Comparison of ENCODE assay signal across 19 cellular contexts in genomic region chr10:110101464-110102144, GRCh38.
DNase-seq lines count a peak whose midpoint lies in the region; ATAC-seq and TF ChIP-seq lines count a peak whose summit lies in the region.
"Had no signal": no experiment of that assay in that cellular context is flagged by ENCODE, and none has a peak within 500 bp of the region (broad histone marks: within the 10 kb centered on the region; RNA-seq: fewer than 3 reads in every experiment).

No MANE protein-coding gene starts in this region.

- POLR2A ChIA-PET in MCF 10A (lab: Yijun Ruan, JAX) = no interaction called here

- H3K27me3 ChIP-seq in mammary epithelial cell (ENCODE audit: insufficient read depth, low read length) = no peaks in the 10 kb centered on the region
- H3K27me3 ChIP-seq: heart right ventricle, MG63, tibial artery had no signal

- dilution Hi-C loops in mammary epithelial cell (cut with HindIII; ENCODE audit: low sequenced_read_pairs) = no loop called here

- H3K4me1 ChIP-seq in mammary epithelial cell (ENCODE audit: insufficient read depth, low read length) = no peaks in the 10 kb centered on the region

- H3K9me3 Mint-ChIP-seq in MCF 10A (ENCODE audit: unreplicated experiment) = no peaks in the 10 kb centered on the region
- H3K9me3 Mint-ChIP-seq: naive B cell had no signal

- WGBS in mammary epithelial cell (ENCODE audit: low coverage, missing lambda C conversion rate) = 72% methylated on average over 2 of the region's 2 CpGs

- H3K27ac ChIP-seq in mammary epithelial cell (ENCODE audit: insufficient read depth, low read depth, low read length) = no peak overlapping the region
- H3K27ac ChIP-seq: heart right ventricle, tibial artery had no signal

- no peaks in the 10 kb centered on the region for H3K27me3 Mint-ChIP-seq in MCF 10A (ENCODE audit: insufficient read depth, unreplicated experiment)
- H3K27me3 Mint-ChIP-seq: naive B cell had no signal

- H3K27ac Mint-ChIP-seq in MCF 10A (ENCODE audit: low read depth, unreplicated experiment) = no peak overlapping the region

- no peak for TF ChIP-seq CTCF in mammary epithelial cell (conservative IDR thresholded peaks at IDR 0.05 in 1 of 2, IDR thresholded peaks at IDR 0.05 in 1 of 2; ENCODE audit: extremely low read depth in 1 of 2, insufficient read depth in 1 of 2, low read depth in 1 of 2, low read length in 2 of 2)
- no peak for TF ChIP-seq CTCF in MCF 10A (IDR thresholded peaks at IDR 0.05; ENCODE audit: unreplicated experiment)
- no peak for TF ChIP-seq CTCF in choroid plexus epithelial cell (conservative IDR thresholded peaks at IDR 0.05; ENCODE audit: low read depth, low read length)

- in situ Hi-C loops in mammary epithelial cell (cut with MboI; ENCODE audit: low sequenced_read_pairs in 2 of 2) = no loop called here

- H3K4me3 ChIP-seq in mammary epithelial cell (replicated peaks in 1 of 3; ENCODE audit: insufficient read depth in 1 of 3, low read depth in 2 of 3, low read length in 3 of 3) (no peak overlapping the region), choroid plexus epithelial cell (ENCODE audit: low read depth, low read length) (no peak overlapping the region)
- H3K4me3 ChIP-seq: heart right ventricle, MG63, tibial artery had no signal

- ATAC-seq in HG03457 (IDR thresholded peaks at IDR 0.05; ENCODE audit: unreplicated experiment) (peak; percentile 70), GM21528 (IDR thresholded peaks at IDR 0.05; ENCODE audit: low FRiP score, unreplicated experiment) (no peak), GM18909 (IDR thresholded peaks at IDR 0.05; ENCODE audit: poor library complexity, unreplicated experiment) (no peak), GM19328 (IDR thresholded peaks at IDR 0.05; ENCODE audit: unreplicated experiment) (no peak)
- ATAC-seq: esophagus mucosa, heart right ventricle, left colon had no signal

- no peak overlapping the region for H3K4me3 Mint-ChIP-seq in MCF 10A (ENCODE audit: unreplicated experiment)
- H3K4me3 Mint-ChIP-seq: naive B cell had no signal

- no peak overlapping the region for H2AFZ ChIP-seq in mammary epithelial cell (ENCODE audit: low read depth, low read length)

- BruUV-seq in mammary epithelial cell (replicated peaks; lab: Mats Ljungman, UMichigan) = no TSS peak
- BruUV-seq in MCF 10A (replicated peaks; lab: Mats Ljungman, UMichigan) = no TSS peak

- CTCF ChIA-PET in mammary epithelial cell (lab: Charles Lee; ENCODE audit: low non-redundant PET) = no interaction called here
- CTCF ChIA-PET in MCF 10A (lab: Yijun Ruan, JAX) = no interaction called here

- H3K36me3 ChIP-seq in mammary epithelial cell (ENCODE audit: insufficient read depth, low read length) = peaks cover 2% of the 10 kb centered on the region
- H3K36me3 ChIP-seq: MG63 had no signal

- intact Hi-C loops in mammary epithelial cell (cut with micrococcal nuclease) (loop anchor here (5.0 kb wide), 1 partner anchor 94 kb away; the partner anchor contains the start of gene ADD3), MCF 10A (cut with micrococcal nuclease) (no loop called here)

- DNase-seq in mammary epithelial cell (peak; percentile 14), MCF 10A (ENCODE audit: unreplicated experiment) (no peak), choroid plexus epithelial cell (ENCODE audit: low read depth) (peak; percentile 12), GDM1 (lab: John Stamatoyannopoulos, UW) (no peak)
- DNase-seq: anterior cingulate cortex, DMS79 treated with DMSO at 0.1 percent for 48 hours, heart right ventricle, left colon, MG63, naive B cell, NCI-H2081 treated with DMSO at 0.1 percent for 48 hours, NCI-H774, retina, tibial artery had no signal

- no peak overlapping the region for H3K4me2 ChIP-seq in mammary epithelial cell (ENCODE audit: insufficient read depth, low read depth, low read length)

- no peaks in the 10 kb centered on the region for H3K36me3 Mint-ChIP-seq in MCF 10A (ENCODE audit: insufficient read depth, unreplicated experiment)

- H3K9ac ChIP-seq in mammary epithelial cell (ENCODE audit: insufficient read depth, low read length) = no peak overlapping the region

- peaks cover 3% of the 10 kb centered on the region for H3K79me2 ChIP-seq in mammary epithelial cell (ENCODE audit: insufficient read depth, low read length)

- no peaks in the 10 kb centered on the region for H3K4me1 Mint-ChIP-seq in MCF 10A (ENCODE audit: insufficient read depth, unreplicated experiment)

- H4K20me1 ChIP-seq in mammary epithelial cell (ENCODE audit: insufficient read depth, low read length) = no peaks in the 10 kb centered on the region

- no peaks in the 10 kb centered on the region for H3K9me3 ChIP-seq in mammary epithelial cell (replicated peaks; ENCODE audit: insufficient read depth, low read length)
- H3K9me3 ChIP-seq: heart right ventricle, MG63, tibial artery had no signal

Comparison
In these comparisons a context has a peak if more than half of its experiments do, and no peak if none do; other contexts are left out.
1. DNase-seq: peak in mammary epithelial cell (single experiment) and choroid plexus epithelial cell (single experiment); none in MCF 10A (single experiment) and GDM1 (single experiment).